ENCODE assay signal across 10 cellular contexts in the genomic region with DNA sequence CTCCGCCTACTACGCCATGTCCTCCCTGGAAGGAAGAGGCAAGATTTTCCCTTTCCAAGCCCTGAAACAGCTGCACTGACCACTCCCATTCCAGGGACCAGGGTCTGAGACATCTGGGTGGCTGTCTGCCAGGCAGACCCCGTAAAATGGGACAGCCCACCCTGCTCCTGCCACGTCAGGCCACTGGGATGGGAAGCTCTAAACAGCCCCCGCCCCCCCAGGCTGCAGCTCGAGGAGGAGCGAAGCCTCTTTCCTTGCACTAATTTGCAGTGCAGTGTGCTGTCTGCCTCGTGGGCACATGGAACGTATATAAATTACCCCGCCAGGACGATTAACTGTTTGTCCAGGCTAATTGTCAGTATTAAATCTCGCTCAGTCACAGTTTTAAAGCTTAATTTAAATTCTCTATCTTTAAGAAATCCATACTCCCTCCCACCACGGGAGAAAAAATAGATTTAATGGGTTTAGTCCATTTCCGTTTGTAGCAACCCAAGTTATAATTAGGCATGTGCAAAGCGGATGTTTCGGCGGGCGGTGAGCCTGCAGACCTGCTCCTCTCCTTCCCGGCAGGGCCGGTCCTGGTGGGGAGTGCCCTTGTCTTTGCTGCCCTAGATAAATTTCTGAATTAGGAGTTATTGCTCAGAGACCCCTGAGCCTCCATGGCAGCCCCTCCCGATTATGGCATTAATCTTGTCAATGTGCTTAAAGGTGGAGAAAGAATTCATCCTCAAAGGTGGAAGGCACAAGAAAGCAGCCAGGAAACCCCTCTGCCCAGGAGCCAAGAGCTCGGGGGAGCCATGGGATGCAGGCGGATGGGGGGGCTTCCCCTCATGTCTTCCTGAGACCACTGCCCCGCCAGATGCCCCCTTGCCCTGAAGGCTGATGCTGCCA.
DNase-seq lines count a peak whose midpoint lies in the region; ATAC-seq and TF ChIP-seq lines count a peak whose summit lies in the region.
"Had no signal": no experiment of that assay in that cellular context is flagged by ENCODE, and none has a peak within 500 bp of the region (broad histone marks: within the 10 kb centered on the region; RNA-seq: fewer than 3 reads in every experiment).

No MANE protein-coding gene starts in this region.

- peaks cover 23% of the 10 kb centered on the region for H3K4me1 Mint-ChIP-seq in CD14-positive monocyte
- H3K4me1 Mint-ChIP-seq in naive thymus-derived CD4-positive, alpha-beta T cell, result peaks cover 11 to 27% (median 24%) of the 10 kb centered on the region in 7 donors
- H3K4me1 Mint-ChIP-seq in stimulated activated memory B cell treated with anti-CD40 and anti-IgM and Interleukin-4, amounts not matched to agents 10 μg/mL and 1 μg/mL and 100 μg/mL, for 72 hours, result peaks cover 23% of the 10 kb centered on the region
- peaks cover 39% of the 10 kb centered on the region for H3K4me1 Mint-ChIP-seq in WTC11

- no peaks in the 10 kb centered on the region for H3K27me3 ChIP-seq in naive thymus-derived CD4-positive, alpha-beta T cell (ENCODE audit: control insufficient read depth in 2 of 2, insufficient read depth in 2 of 2, low read length in 2 of 2)
- peaks cover 6% of the 10 kb centered on the region for H3K27me3 ChIP-seq in colonic mucosa

- TF ChIP-seq CTCF in CD14-positive monocyte (IDR thresholded peaks at IDR 0.05) (no peak), colonic mucosa (IDR thresholded peaks at IDR 0.05) (no peak), WTC11 (IDR thresholded peaks at IDR 0.05) (no peak)

- H3K4me3 Mint-ChIP-seq in CD14-positive monocyte, result peak overlapping the region; percentile 48 to 77
- H3K4me3 Mint-ChIP-seq in naive thymus-derived CD4-positive, alpha-beta T cell, result peak overlapping the region; percentile 23 to 81 (median 72)
- H3K4me3 Mint-ChIP-seq in stimulated activated memory B cell treated with anti-CD40 and anti-IgM and Interleukin-4, amounts not matched to agents 10 μg/mL and 1 μg/mL and 100 μg/mL, for 72 hours, result no peak overlapping the region
- no peak overlapping the region for H3K4me3 Mint-ChIP-seq in WTC11
- H3K4me3 Mint-ChIP-seq: stimulated activated naive CD8-positive, alpha-beta T cell treated with anti-CD3 and anti-CD28 coated beads, Interleukin-15, Interleukin-2, amounts not matched to agents 100 ng/mL and 50 ng/mL, for 24 hours had no signal

- no peaks in the 10 kb centered on the region for H3K9me3 ChIP-seq in naive thymus-derived CD4-positive, alpha-beta T cell (ENCODE audit: control insufficient read depth in 2 of 3, low read length in 3 of 3)
- H3K9me3 ChIP-seq in colonic mucosa, result no peaks in the 10 kb centered on the region
- H3K9me3 ChIP-seq: neutrophil had no signal

- peaks cover 5 to 9% of the 10 kb centered on the region in 2 donors for H3K4me1 ChIP-seq in naive thymus-derived CD4-positive, alpha-beta T cell (ENCODE audit: control insufficient read depth in 2 of 2, insufficient read depth in 2 of 2, low read length in 2 of 2)
- H3K4me1 ChIP-seq in colonic mucosa, result no peaks in the 10 kb centered on the region

- H3K36me3 Mint-ChIP-seq in CD14-positive monocyte (no peaks in the 10 kb centered on the region), WTC11 (no peaks in the 10 kb centered on the region)
- peaks cover 0 to 10% (median 0%) of the 10 kb centered on the region in 5 donors for H3K36me3 Mint-ChIP-seq in naive thymus-derived CD4-positive, alpha-beta T cell
- no peaks in the 10 kb centered on the region for H3K36me3 Mint-ChIP-seq in stimulated activated memory B cell treated with anti-CD40 and anti-IgM and Interleukin-4, amounts not matched to agents 10 μg/mL and 1 μg/mL and 100 μg/mL, for 72 hours

- H3K27me3 Mint-ChIP-seq in CD14-positive monocyte (ENCODE audit: low read depth in 3 of 3) (peaks cover 18 to 40% (median 24%) of the 10 kb centered on the region in 3 donors), WTC11 (ENCODE audit: low read depth) (peaks cover 26% of the 10 kb centered on the region)
- H3K27me3 Mint-ChIP-seq in naive thymus-derived CD4-positive, alpha-beta T cell, result peaks cover 0 to 20% (median 7%) of the 10 kb centered on the region in 5 donors
- H3K27me3 Mint-ChIP-seq in stimulated activated memory B cell treated with anti-CD40 and anti-IgM and Interleukin-4, amounts not matched to agents 10 μg/mL and 1 μg/mL and 100 μg/mL, for 72 hours, result peaks cover 78% of the 10 kb centered on the region

- no peak for ATAC-seq in naive thymus-derived CD4-positive, alpha-beta T cell
- ATAC-seq in stimulated activated memory B cell treated with anti-CD40 and anti-IgM and Interleukin-4, amounts not matched to agents 10 μg/mL and 1 μg/mL and 100 μg/mL, for 72 hours, result no peak
- no peak for ATAC-seq in WTC11

- CTCF ChIA-PET in naive thymus-derived CD4-positive, alpha-beta T cell (lab: Charles Lee), result no interaction called here
- CTCF ChIA-PET in WTC11 (lab: Charles Lee), result interaction anchor here (0.6 kb wide), 1 partner anchor 576 kb away, joined by 3 read pairs; no protein-coding TSS in a partner anchor

- peak overlapping the region; percentile 7 for H3K4me3 ChIP-seq in naive thymus-derived CD4-positive, alpha-beta T cell (ENCODE audit: low read length)
- H3K4me3 ChIP-seq in colonic mucosa, result no peak overlapping the region

- POLR2A ChIA-PET in naive thymus-derived CD4-positive, alpha-beta T cell (lab: Charles Lee), result interaction anchor here (1.0 to 1.8 kb wide), 6 partner anchors 18 to 333 kb away, joined by 3 to 9 read pairs (median 4); a partner anchor contains a TSS
- POLR2A ChIA-PET in WTC11 (lab: Charles Lee), result no interaction called here

- H3K9me3 Mint-ChIP-seq in CD14-positive monocyte (peaks cover 0 to 10% (median 0%) of the 10 kb centered on the region in 7 donors), WTC11 (no peaks in the 10 kb centered on the region; the same call in 1 of the 2 replicates)
- H3K9me3 Mint-ChIP-seq in naive thymus-derived CD4-positive, alpha-beta T cell, result peaks cover 0 to 4% (median 0%) of the 10 kb centered on the region in 11 donors
- H3K9me3 Mint-ChIP-seq in stimulated activated memory B cell treated with anti-CD40 and anti-IgM and Interleukin-4, amounts not matched to agents 10 μg/mL and 1 μg/mL and 100 μg/mL, for 72 hours, result peaks cover 5% of the 10 kb centered on the region
- H3K9me3 Mint-ChIP-seq: stimulated activated naive CD8-positive, alpha-beta T cell treated with anti-CD3 and anti-CD28 coated beads, Interleukin-15, Interleukin-2, amounts not matched to agents 100 ng/mL and 50 ng/mL, for 24 hours had no signal

- H3K9ac ChIP-seq in colonic mucosa (ENCODE audit: low read depth in 2 of 2, low read length in 2 of 2), result no peak overlapping the region

- intact Hi-C loops in CD14-positive monocyte (cut with micrococcal nuclease) (no loop called here), colonic mucosa (cut with DNase I) (no loop called here)
- intact Hi-C loops in naive thymus-derived CD4-positive, alpha-beta T cell (cut with micrococcal nuclease), result loop anchor here in 1 of 2 donors (5.0 kb wide), 1 partner anchor 78 kb away; no protein-coding TSS in a partner anchor

- DNase-seq in CD14-positive monocyte (ENCODE audit: low spot score), result no peak
- peak; percentile 40 for DNase-seq in KG1 (lab: John Stamatoyannopoulos, UW)
- peak; percentile 57 for DNase-seq in activated CD8-positive, alpha-beta memory T cell treated with anti-CD3 and anti-CD28 coated beads, Interleukin-2, amount 50 U/mL, for 48 hours
- DNase-seq in naive thymus-derived CD4-positive, alpha-beta T cell, result peak in 5 of 9 donors; percentile 12 to 28 (median 23)
- no peak for DNase-seq in colonic mucosa
- DNase-seq in WTC11 (ENCODE audit: low spot score), result no peak
- no peak for DNase-seq in HK-2 (ENCODE audit: unreplicated experiment)

- H3K27ac ChIP-seq in naive thymus-derived CD4-positive, alpha-beta T cell (ENCODE audit: low read depth, low read length), result peak overlapping the region; percentile 8
- H3K27ac ChIP-seq in colonic mucosa, result no peak overlapping the region
- H3K27ac ChIP-seq: neutrophil had no signal

- no peaks in the 10 kb centered on the region for H3K36me3 ChIP-seq in naive thymus-derived CD4-positive, alpha-beta T cell (ENCODE audit: control insufficient read depth in 2 of 3, insufficient read depth in 3 of 3, low read length in 3 of 3)
- H3K36me3 ChIP-seq in colonic mucosa, result no peaks in the 10 kb centered on the region
- H3K36me3 ChIP-seq: neutrophil had no signal

- no peak overlapping the region for H3K27ac Mint-ChIP-seq in CD14-positive monocyte
- peak overlapping the region in 3 of 9 donors; percentile 17 to 56 (median 39) for H3K27ac Mint-ChIP-seq in naive thymus-derived CD4-positive, alpha-beta T cell
- no peak overlapping the region for H3K27ac Mint-ChIP-seq in stimulated activated memory B cell treated with anti-CD40 and anti-IgM and Interleukin-4, amounts not matched to agents 10 μg/mL and 1 μg/mL and 100 μg/mL, for 72 hours
- H3K27ac Mint-ChIP-seq in WTC11, result no peak overlapping the region
- H3K27ac Mint-ChIP-seq: stimulated activated naive CD8-positive, alpha-beta T cell treated with anti-CD3 and anti-CD28 coated beads, Interleukin-15, Interleukin-2, amounts not matched to agents 100 ng/mL and 50 ng/mL, for 24 hours had no signal

TF ChIP-seq in WTC11, 78 proteins besides CTCF, POLR2A, EP300 and RAD21 (continues in another document):
- TF ChIP-seq TEAD1 (CRISPR knock-in tag; IDR thresholded peaks at IDR 0.05), result no peak
- no peak for TF ChIP-seq ZNF219 (CRISPR knock-in tag; IDR thresholded peaks at IDR 0.05; ENCODE audit: borderline replicate concordance)

Comparison
In these comparisons a context has a peak if more than half of its experiments do, and no peak if none do; other contexts are left out.
1. DNase-seq: peak in KG1 (single experiment), activated CD8-positive, alpha-beta memory T cell treated with anti-CD3 and anti-CD28 coated beads, Interleukin-2, amount 50 U/mL, for 48 hours (single experiment) and naive thymus-derived CD4-positive, alpha-beta T cell (5 of 9); none in CD14-positive monocyte (single experiment), colonic mucosa (single experiment), WTC11 (single experiment) and HK-2 (single experiment).
2. H3K4me3 Mint-ChIP-seq: peak in CD14-positive monocyte (2 of 2) and naive thymus-derived CD4-positive, alpha-beta T cell (10 of 10); none in stimulated activated memory B cell treated with anti-CD40 and anti-IgM and Interleukin-4, amounts not matched to agents 10 μg/mL and 1 μg/mL and 100 μg/mL, for 72 hours (single experiment) and WTC11 (single experiment).